18 cellular contexts compared by ENCODE assay signal in genomic region chr18:62101236-62101635, GRCh38.
"Had no signal": no experiment of that assay in that cellular context is flagged by ENCODE, and none has a peak within 500 bp of the region (broad histone marks: within the 10 kb centered on the region; RNA-seq: fewer than 3 reads in every experiment).

No MANE protein-coding gene starts in this region.

- H3K4me1 ChIP-seq: heart left ventricle, left lung, psoas muscle, right lobe of liver, upper lobe of left lung had no signal

- H3K4me3 ChIP-seq: heart left ventricle, left lung, mucosa of descending colon, psoas muscle, right lobe of liver, upper lobe of left lung had no signal

- ATAC-seq: effector memory CD8-positive, alpha-beta T cell; heart left ventricle; left lung; mucosa of descending colon; naive thymus-derived CD8-positive, alpha-beta T cell; psoas muscle; right lobe of liver; T-helper 17 cell had no signal

- H3K27me3 ChIP-seq: heart left ventricle, left lung, right lobe of liver, upper lobe of left lung had no signal

- H3K9me3 ChIP-seq: mucosa of descending colon, right lobe of liver had no signal

- H3K36me3 ChIP-seq: right lobe of liver had no signal

- H3K27ac ChIP-seq: epithelial cell of prostate, heart left ventricle, left lung, psoas muscle, right lobe of liver, upper lobe of left lung had no signal

- DNase-seq: activated B cell treated with CpG ODN at 0.5 μM for 24 hours; activated CD4-positive, alpha-beta T cell treated with anti-CD3 and anti-CD28 coated beads, Interleukin-2, amount 10 ng/mL, durations not matched to agents 7 days and 5 days; activated effector memory CD4-positive, alpha-beta T cell treated with Interleukin-2 at 50 U/mL for 16 hours; amygdala; effector memory CD8-positive, alpha-beta T cell; foreskin melanocyte; heart left ventricle; left lung; mucosa of descending colon; naive thymus-derived CD8-positive, alpha-beta T cell; psoas muscle; right lobe of liver; stimulated activated CD4-positive, alpha-beta T cell treated with anti-CD3 and anti-CD28 coated beads, Interleukin-2, amount 100 ng/mL, for 24 hours; stimulated activated naive B cell treated with anti-CD40 and anti-IgM and Interleukin-4, amounts not matched to agents 10 μg/mL and 1 μg/mL and 100 μg/mL, for 72 hours; substantia nigra; T-helper 17 cell; upper lobe of left lung had no signal
